ENCODE assay signal across 7 cellular contexts in genomic region chr22:35150163-35151107, GRCh38.
DNase-seq lines count a peak whose midpoint lies in the region; TF ChIP-seq lines count a peak whose summit lies in the region.

No MANE protein-coding gene starts in this region.

- DNase-seq in GM10248 (ENCODE audit: extremely low spot score) (peak; percentile 64), HL-60 (ENCODE audit: low read depth in 1 of 2, low spot score in 1 of 2) (peak; percentile 28 to 62), T follicular helper cell (ENCODE audit: low read depth) (peak; percentile 18), anterior cingulate cortex (lab: John Stamatoyannopoulos, UW) (peak in 49 of 58 donors; percentile 0 to 66 (median 31)), iPS DF 19.7 (ENCODE audit: low read depth, low spot score) (peak; percentile 40), NCI-H187 treated with DMSO at 0.1 percent for 48 hours (lab: John Stamatoyannopoulos, UW) (no peak)
- DNase-seq in stimulated activated CD4-positive, alpha-beta T cell treated with anti-CD3 and anti-CD28 coated beads, Interleukin-15, amount 100 ng/mL, for 48 hours (ENCODE audit: low read depth in 2 of 2), result peak; percentile 19 to 54

- TF ChIP-seq CTCF in GM10248 (IDR thresholded peaks at IDR 0.05; ENCODE audit: control extremely low read depth, extremely low read depth, low read depth, missing control alignments), result peak; percentile 86
- TF ChIP-seq CTCF in HL-60 (IDR thresholded peaks at IDR 0.05; ENCODE audit: insufficient read depth, low read length), result peak; percentile 75

- no peak overlapping the region for H3K4me3 ChIP-seq in HL-60 (replicated peaks; ENCODE audit: insufficient read depth, low read length)

- CTCF ChIA-PET in GM10248 (lab: Yijun Ruan, JAX), result interaction anchor here (0.6 to 7.2 kb wide), 58 partner anchors 10 to 1851 kb away, joined by 3 to 80 read pairs (median 4); no protein-coding TSS in a partner anchor

- POLR2A ChIA-PET in GM10248 (lab: Yijun Ruan, JAX), result no interaction called here

- H3K27me3 ChIP-seq in HL-60 (ENCODE audit: insufficient read depth, poor library complexity, severe bottlenecking), result no peaks in the 10 kb centered on the region

- no peak overlapping the region for H3K27ac ChIP-seq in HL-60 (replicated peaks)
